In genomic region chr2:11876436-11876835, GRCh38 we compare ENCODE assay signal across 20 cellular contexts.
"Had no signal": no experiment of that assay in that cellular context is flagged by ENCODE, and none has a peak within 500 bp of the region (broad histone marks: within the 10 kb centered on the region; RNA-seq: fewer than 3 reads in every experiment).

No MANE protein-coding gene starts in this region.

- H3K27ac ChIP-seq: body of pancreas, foreskin keratinocyte, lower lobe of right lung, neural progenitor cell, upper lobe of left lung, WERI-Rb-1 had no signal

- H3K36me3 Mint-ChIP-seq: activated naive CD4-positive, alpha-beta T cell treated with anti-CD3 and anti-CD28 coated beads, Interleukin-2, amount 50 U/mL, for 24 hours; mesothelial cell of epicardium; naive thymus-derived CD8-positive, alpha-beta T cell; neural progenitor cell had no signal

- H3K4me3 ChIP-seq: body of pancreas, lower lobe of right lung, neural progenitor cell, upper lobe of left lung had no signal

- H3K4me3 Mint-ChIP-seq: activated CD4-positive, alpha-beta T cell treated with anti-CD3 and anti-CD28 coated beads, Interleukin-2, amount 10 ng/mL, durations not matched to agents 7 days and 5 days; activated naive CD4-positive, alpha-beta T cell treated with anti-CD3 and anti-CD28 coated beads, Interleukin-2, amount 50 U/mL, for 24 hours; dendritic cell treated with granulocyte-macrophage colony-stimulating factor and Interleukin-4, amounts not matched to agents 40 ng/mL and 50 ng/mL, for 4 days; mesothelial cell of epicardium; naive thymus-derived CD8-positive, alpha-beta T cell; neural progenitor cell had no signal

- H3K27me3 ChIP-seq: body of pancreas, neural progenitor cell, upper lobe of left lung had no signal

- H3K9me3 Mint-ChIP-seq: activated naive CD4-positive, alpha-beta T cell treated with anti-CD3 and anti-CD28 coated beads, Interleukin-2, amount 50 U/mL, for 24 hours; dendritic cell treated with granulocyte-macrophage colony-stimulating factor and Interleukin-4, amounts not matched to agents 40 ng/mL and 50 ng/mL, for 4 days; mesothelial cell of epicardium had no signal

- ATAC-seq: body of pancreas; foreskin keratinocyte; left lobe of liver; lower lobe of right lung; naive thymus-derived CD8-positive, alpha-beta T cell; stimulated activated naive CD8-positive, alpha-beta T cell treated with anti-CD3 and anti-CD28 coated beads, Interleukin-15, Interleukin-2, amounts not matched to agents 100 U/mL and 50 U/mL, for 24 hours had no signal

- H3K27ac Mint-ChIP-seq: activated naive CD4-positive, alpha-beta T cell treated with anti-CD3 and anti-CD28 coated beads, Interleukin-2, amount 50 U/mL, for 24 hours; dendritic cell treated with granulocyte-macrophage colony-stimulating factor and Interleukin-4, amounts not matched to agents 40 ng/mL and 50 ng/mL, for 4 days; mesothelial cell of epicardium; neural progenitor cell; progenitor cell of endocrine pancreas had no signal

- H3K4me1 Mint-ChIP-seq: activated CD4-positive, alpha-beta T cell treated with anti-CD3 and anti-CD28 coated beads, Interleukin-2, amount 10 ng/mL, durations not matched to agents 7 days and 5 days; mesothelial cell of epicardium had no signal

- H3K9ac ChIP-seq: neural progenitor cell had no signal

- H3K27me3 Mint-ChIP-seq: activated naive CD4-positive, alpha-beta T cell treated with anti-CD3 and anti-CD28 coated beads, Interleukin-2, amount 50 U/mL, for 24 hours had no signal

- H3K4me1 ChIP-seq: foreskin keratinocyte, neural progenitor cell had no signal

- H3K36me3 ChIP-seq: lower lobe of right lung, neural progenitor cell, upper lobe of left lung, WERI-Rb-1 had no signal

- H2AFZ ChIP-seq: neural progenitor cell had no signal

- H3K4me2 ChIP-seq: neural progenitor cell had no signal

- DNase-seq: activated CD4-positive, alpha-beta T cell treated with anti-CD3 and anti-CD28 coated beads, Interleukin-2, amount 10 ng/mL, durations not matched to agents 7 days and 5 days; activated CD4-positive, CD25-positive, alpha-beta regulatory T cell treated with anti-CD3 and anti-CD28 coated beads, Interleukin-2, amount 50 U/mL, for 72 hours; activated T-cell treated with anti-CD3 and anti-CD28 coated beads, Interleukin-2, amount 50 U/mL, for 48 hours; anterior cingulate cortex; body of pancreas; effector CD8-positive, alpha-beta T cell; foreskin keratinocyte; lower lobe of right lung; naive thymus-derived CD8-positive, alpha-beta T cell; retina; stimulated activated CD4-positive, alpha-beta T cell treated with anti-CD3 and anti-CD28 coated beads, Interleukin-4, amount 100 ng/mL, for 24 hours; stimulated activated naive CD8-positive, alpha-beta T cell treated with anti-CD3 and anti-CD28 coated beads, Interleukin-15, Interleukin-2, amounts not matched to agents 100 U/mL and 50 U/mL, for 24 hours; WERI-Rb-1 had no signal

- H3K9me3 ChIP-seq: body of pancreas, lower lobe of right lung, upper lobe of left lung had no signal
